17 cellular contexts compared by ENCODE assay signal in genomic region chr11:115580416-115580815, GRCh38.
DNase-seq lines count a peak whose midpoint lies in the region; TF ChIP-seq lines count a peak whose summit lies in the region.
"Had no signal": no experiment of that assay in that cellular context is flagged by ENCODE, and none has a peak within 500 bp of the region (broad histone marks: within the 10 kb centered on the region; RNA-seq: fewer than 3 reads in every experiment).

No MANE protein-coding gene starts in this region.

- H3K9me3 ChIP-seq in BE2C (no peaks in the 10 kb centered on the region), HUES6 (ENCODE audit: control insufficient read depth, insufficient read depth, low read depth, low read length) (no peaks in the 10 kb centered on the region), endodermal cell (ENCODE audit: control insufficient read depth, low read length) (no peaks in the 10 kb centered on the region), neural progenitor cell (ENCODE audit: low read depth) (no peaks in the 10 kb centered on the region)
- no peaks in the 10 kb centered on the region for H3K9me3 ChIP-seq in CD8-positive, alpha-beta memory T cell (ENCODE audit: low read length)

- H3K27me3 ChIP-seq in BE2C (no peaks in the 10 kb centered on the region), HUES6 (ENCODE audit: control insufficient read depth, insufficient read depth, low read length) (no peaks in the 10 kb centered on the region), endodermal cell (ENCODE audit: control insufficient read depth, insufficient read depth, low read length, poor library complexity, severe bottlenecking) (no peaks in the 10 kb centered on the region), neural progenitor cell (no peaks in the 10 kb centered on the region)
- H3K27me3 ChIP-seq in CD8-positive, alpha-beta memory T cell (ENCODE audit: insufficient read depth, low read length, poor library complexity, severe bottlenecking): no peaks in the 10 kb centered on the region

- H3K36me3 ChIP-seq in BE2C (no peaks in the 10 kb centered on the region), HUES6 (ENCODE audit: control insufficient read depth, insufficient read depth, low read length) (no peaks in the 10 kb centered on the region), endodermal cell (ENCODE audit: control insufficient read depth, insufficient read depth, low read length) (no peaks in the 10 kb centered on the region), neural progenitor cell (no peaks in the 10 kb centered on the region)
- H3K36me3 ChIP-seq in CD8-positive, alpha-beta memory T cell (ENCODE audit: insufficient read depth, low read length): no peaks in the 10 kb centered on the region

- no peaks in the 10 kb centered on the region for H3K36me3 Mint-ChIP-seq in endodermal cell (ENCODE audit: low read depth)
- H3K36me3 Mint-ChIP-seq in neural progenitor cell: no peaks in the 10 kb centered on the region
- H3K36me3 Mint-ChIP-seq in CD8-positive, alpha-beta memory T cell: no peaks in the 10 kb centered on the region

- TF ChIP-seq CTCF in BE2C (IDR thresholded peaks at IDR 0.05; ENCODE audit: low read depth, low read length) (no peak), endodermal cell (conservative IDR thresholded peaks at IDR 0.05) (no peak), neural progenitor cell (IDR thresholded peaks at IDR 0.05) (no peak)

- peak overlapping the region; percentile 43 for H2AFZ ChIP-seq in neural progenitor cell (replicated peaks)

- H3K4me2 ChIP-seq in neural progenitor cell: peak overlapping the region; percentile 46

- H3K4me1 Mint-ChIP-seq in endodermal cell (peaks cover 27% of the 10 kb centered on the region), neural progenitor cell (peaks cover 23% of the 10 kb centered on the region)
- no peaks in the 10 kb centered on the region for H3K4me1 Mint-ChIP-seq in CD8-positive, alpha-beta memory T cell
- H3K4me1 Mint-ChIP-seq: B cell had no signal

- no peak overlapping the region for H3K27ac Mint-ChIP-seq in endodermal cell
- H3K27ac Mint-ChIP-seq in neural progenitor cell: no peak overlapping the region
- H3K27ac Mint-ChIP-seq in CD8-positive, alpha-beta memory T cell: no peak overlapping the region
- H3K27ac Mint-ChIP-seq: B cell had no signal

- H3K9ac ChIP-seq in HUES6 (ENCODE audit: low read length): peak overlapping the region; percentile 5
- H3K9ac ChIP-seq in endodermal cell (ENCODE audit: extremely low read depth, low read length, poor library complexity, severe bottlenecking): no peak overlapping the region
- H3K9ac ChIP-seq in neural progenitor cell: no peak overlapping the region

- peaks cover 3% of the 10 kb centered on the region for H3F3A ChIP-seq in neural progenitor cell (ENCODE audit: low read depth)

- peaks cover 15% of the 10 kb centered on the region for H3K27me3 Mint-ChIP-seq in endodermal cell (ENCODE audit: insufficient read depth)
- H3K27me3 Mint-ChIP-seq in neural progenitor cell (ENCODE audit: insufficient read depth, low read depth): no peaks in the 10 kb centered on the region
- H3K27me3 Mint-ChIP-seq in CD8-positive, alpha-beta memory T cell: no peaks in the 10 kb centered on the region
- H3K27me3 Mint-ChIP-seq: B cell had no signal

- H3K4me1 ChIP-seq in BE2C (peaks cover 54% of the 10 kb centered on the region), HUES6 (ENCODE audit: control insufficient read depth, insufficient read depth, low read length) (peaks cover 46% of the 10 kb centered on the region), endodermal cell (ENCODE audit: control insufficient read depth, insufficient read depth, low read length) (peaks cover 18% of the 10 kb centered on the region), neural progenitor cell (peaks cover 23% of the 10 kb centered on the region)
- no peaks in the 10 kb centered on the region for H3K4me1 ChIP-seq in CD8-positive, alpha-beta memory T cell (ENCODE audit: insufficient read depth, low read length)

- CTCF ChIA-PET in CD8-positive, alpha-beta memory T cell (lab: Charles Lee): no interaction called here

- no peaks in the 10 kb centered on the region for H3K9me3 Mint-ChIP-seq in endodermal cell
- H3K9me3 Mint-ChIP-seq in neural progenitor cell: no peaks in the 10 kb centered on the region
- peaks cover 0 to 2% (median 0%) of the 10 kb centered on the region in 5 donors for H3K9me3 Mint-ChIP-seq in CD8-positive, alpha-beta memory T cell

- H3K4me3 ChIP-seq in BE2C (ENCODE audit: low read depth, low read length) (peak overlapping the region; percentile 29), HUES6 (ENCODE audit: low read depth, low read length) (no peak overlapping the region), endodermal cell (ENCODE audit: low read length) (no peak overlapping the region), neural progenitor cell (no peak overlapping the region)
- no peak overlapping the region for H3K4me3 ChIP-seq in CD8-positive, alpha-beta memory T cell (ENCODE audit: low read length)
- H3K4me3 ChIP-seq: K562 had no signal

- no peaks in the 10 kb centered on the region for H3K79me2 ChIP-seq in neural progenitor cell (ENCODE audit: low read depth)

- H3K4me3 Mint-ChIP-seq in endodermal cell (peak overlapping the region; percentile 4), neural progenitor cell (no peak overlapping the region)
- H3K4me3 Mint-ChIP-seq in CD8-positive, alpha-beta memory T cell: no peak overlapping the region
- H3K4me3 Mint-ChIP-seq: B cell had no signal

- WGBS in endodermal cell (ENCODE audit: insufficient coverage in 1 of 2, insufficient read length in 1 of 2), 2 experiments: 80 to 100% methylated on average over 1 to 4 of the region's 4 CpGs

- DNase-seq in BE2C (peak; percentile 26), endodermal cell (no peak), neural progenitor cell (ENCODE audit: low spot score) (no peak), HuH-7 (ENCODE audit: low spot score) (no peak), ecto neural progenitor cell (ENCODE audit: low spot score) (no peak)
- no peak for DNase-seq in CD8-positive, alpha-beta memory T cell
- DNase-seq: GOT3, NCI-H1092 treated with DMSO at 0.1 percent for 48 hours, NCI-H1436 treated with DMSO at 0.1 percent for 48 hours, NCI-H1930, NCI-H226, NCI-H524, NCI-H774, Right ventricle myocardium superior had no signal

- no peaks in the 10 kb centered on the region for H4K20me1 ChIP-seq in neural progenitor cell (ENCODE audit: low read depth)

- POLR2A ChIA-PET in CD8-positive, alpha-beta memory T cell (lab: Charles Lee): no interaction called here

- H3K27ac ChIP-seq in HUES6 (ENCODE audit: low read depth, low read length): no peak overlapping the region
- H3K27ac ChIP-seq in endodermal cell (ENCODE audit: low read depth, low read length): no peak overlapping the region
- H3K27ac ChIP-seq in neural progenitor cell: no peak overlapping the region
- H3K27ac ChIP-seq in CD8-positive, alpha-beta memory T cell (ENCODE audit: low read depth, low read length): no peak overlapping the region
